ENCODE assay signal across 8 cellular contexts in genomic region chrX:54920610-54921426, GRCh38. TPM values are rescaled to one million over a fixed set of nuclear protein-coding genes. Genes with fewer than 3 reads are reported as not detected.
DNase-seq lines count a peak whose midpoint lies in the region; ATAC-seq and TF ChIP-seq lines count a peak whose summit lies in the region.

A gene with protein sequence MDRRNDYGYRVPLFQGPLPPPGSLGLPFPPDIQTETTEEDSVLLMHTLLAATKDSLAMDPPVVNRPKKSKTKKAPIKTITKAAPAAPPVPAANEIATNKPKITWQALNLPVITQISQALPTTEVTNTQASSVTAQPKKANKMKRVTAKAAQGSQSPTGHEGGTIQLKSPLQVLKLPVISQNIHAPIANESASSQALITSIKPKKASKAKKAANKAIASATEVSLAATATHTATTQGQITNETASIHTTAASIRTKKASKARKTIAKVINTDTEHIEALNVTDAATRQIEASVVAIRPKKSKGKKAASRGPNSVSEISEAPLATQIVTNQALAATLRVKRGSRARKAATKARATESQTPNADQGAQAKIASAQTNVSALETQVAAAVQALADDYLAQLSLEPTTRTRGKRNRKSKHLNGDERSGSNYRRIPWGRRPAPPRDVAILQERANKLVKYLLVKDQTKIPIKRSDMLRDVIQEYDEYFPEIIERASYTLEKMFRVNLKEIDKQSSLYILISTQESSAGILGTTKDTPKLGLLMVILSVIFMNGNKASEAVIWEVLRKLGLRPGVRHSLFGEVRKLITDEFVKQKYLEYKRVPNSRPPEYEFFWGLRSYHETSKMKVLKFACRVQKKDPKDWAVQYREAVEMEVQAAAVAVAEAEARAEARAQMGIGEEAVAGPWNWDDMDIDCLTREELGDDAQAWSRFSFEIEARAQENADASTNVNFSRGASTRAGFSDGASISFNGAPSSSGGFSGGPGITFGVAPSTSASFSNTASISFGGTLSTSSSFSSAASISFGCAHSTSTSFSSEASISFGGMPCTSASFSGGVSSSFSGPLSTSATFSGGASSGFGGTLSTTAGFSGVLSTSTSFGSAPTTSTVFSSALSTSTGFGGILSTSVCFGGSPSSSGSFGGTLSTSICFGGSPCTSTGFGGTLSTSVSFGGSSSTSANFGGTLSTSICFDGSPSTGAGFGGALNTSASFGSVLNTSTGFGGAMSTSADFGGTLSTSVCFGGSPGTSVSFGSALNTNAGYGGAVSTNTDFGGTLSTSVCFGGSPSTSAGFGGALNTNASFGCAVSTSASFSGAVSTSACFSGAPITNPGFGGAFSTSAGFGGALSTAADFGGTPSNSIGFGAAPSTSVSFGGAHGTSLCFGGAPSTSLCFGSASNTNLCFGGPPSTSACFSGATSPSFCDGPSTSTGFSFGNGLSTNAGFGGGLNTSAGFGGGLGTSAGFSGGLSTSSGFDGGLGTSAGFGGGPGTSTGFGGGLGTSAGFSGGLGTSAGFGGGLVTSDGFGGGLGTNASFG (N-terminal part only) (plus strand): TSS chrX:54920824. CDS start chrX:54922247, 1,423 bp downstream.

- TF ChIP-seq CTCF in sigmoid colon (IDR thresholded peaks at IDR 0.05), result no peak

- peak within 1 kb of the TSS; percentile 50 for H3K4me3 ChIP-seq in MG63
- H3K4me3 ChIP-seq in iPS-18c (ENCODE audit: insufficient read depth, low read depth, low read length), result peak within 1 kb of the TSS; percentile 73
- peak within 1 kb of the TSS; percentile 34 to 54 (median 52) for H3K4me3 ChIP-seq in sigmoid colon

- no peaks in the 10 kb centered on the region for H3K27me3 ChIP-seq in MG63
- H3K27me3 ChIP-seq in sigmoid colon, result no peaks in the 10 kb centered on the region

- no peaks in the 10 kb centered on the region for H3K9me3 ChIP-seq in MG63
- H3K9me3 ChIP-seq in iPS-18c (ENCODE audit: control insufficient read depth, insufficient read depth, low read length), result peaks cover 2% of the 10 kb centered on the region
- no peaks in the 10 kb centered on the region for H3K9me3 ChIP-seq in sigmoid colon

- no peak for TF ChIP-seq EP300 in sigmoid colon (IDR thresholded peaks at IDR 0.05)

- WGBS in sigmoid colon, 2 donors, result 1 to 9% methylated on average over 29 of the region's 29 CpGs

- no peak for ATAC-seq in GM21717 (IDR thresholded peaks at IDR 0.05; ENCODE audit: unreplicated experiment)

- no peak for TF ChIP-seq POLR2A in sigmoid colon (IDR thresholded peaks at IDR 0.05)

- DNase-seq in NCI-H1417 (lab: John Stamatoyannopoulos, UW), result peak in 2 of 3 experiments; percentile 40 to 58
- no peak for DNase-seq in NCI-H1417 treated with DMSO at 0.1 percent for 48 hours (lab: John Stamatoyannopoulos, UW)
- DNase-seq in MG63, result peak; percentile 12
- DNase-seq in amniotic epithelial cell (ENCODE audit: low read depth), result peak; percentile 1
- DNase-seq in sigmoid colon, result no peak
- DNase-seq in activated gamma-delta T cell treated with Interleukin-2 at 50 U/mL for 16 hours, result no peak

- intact Hi-C loops in sigmoid colon (cut with DNase I), result loop anchor here (5.0 kb wide), 1 partner anchor 81 kb away; the partner anchor contains the start of gene APEX2

- peaks cover 0 to 6% (median 0%) of the 10 kb centered on the region in 4 donors for H3K4me1 ChIP-seq in sigmoid colon

- peak within 1 kb of the TSS in 3 of 4 donors; percentile 53 to 62 (median 61) for H3K27ac ChIP-seq in sigmoid colon

- no peaks in the 10 kb centered on the region for H3K36me3 ChIP-seq in MG63
- H3K36me3 ChIP-seq in sigmoid colon, result no peaks in the 10 kb centered on the region

RNA-seq across cellular contexts. Expression of the gene that starts here (rescaled TPM):
- 2.8 and 3.7 TPM in 2 replicates for total RNA-seq in MG63 (2014; rRNA removed; shearing (Covaris generic); ENCODE audit: low replicate concordance)
- 10 to 100 TPM in 2 of 4 donors, 1 to 10 TPM in 2; 5.8 to 19.9 (median 9.5) TPM for total RNA-seq in sigmoid colon
- polyA plus RNA-seq in sigmoid colon, result 1 to 10 TPM in 2 of 3 donors, under 1 TPM in 1; 0.92 to 2.1 (median 1.2) TPM

Comparison
In these comparisons a context has a peak if more than half of its experiments do, and no peak if none do; other contexts are left out.
1. DNase-seq: peak in NCI-H1417 (2 of 3), MG63 (single experiment) and amniotic epithelial cell (single experiment); none in NCI-H1417 treated with DMSO at 0.1 percent for 48 hours (single experiment), sigmoid colon (single experiment) and activated gamma-delta T cell treated with Interleukin-2 at 50 U/mL for 16 hours (single experiment).
2. Peak in every context shown above with its lines, with median percentiles within 50 percentile points of each other: H3K4me3 ChIP-seq.